Comparison of ENCODE assay signal across 8 cellular contexts in genomic region chr22:31489632-31490495, GRCh38. TPM values are rescaled to one million over a fixed set of nuclear protein-coding genes. Genes with fewer than 3 reads are reported as not detected.
DNase-seq lines count a peak whose midpoint lies in the region; ATAC-seq and TF ChIP-seq lines count a peak whose summit lies in the region.

EIF4ENIF1 (minus strand) TSS chr22:31489842; CDS start chr22:31488718, 1,124 bp downstream.

- CTCF ChIA-PET in AG04450 (lab: Charles Lee): no interaction called here
- CTCF ChIA-PET in activated CD8-positive, alpha-beta T cell treated with anti-CD3 and anti-CD28 coated beads for 36 hours (lab: Charles Lee): no interaction called here

- H3K36me3 ChIP-seq in duodenal mucosa (ENCODE audit: control insufficient read depth in 1 of 2, insufficient read depth in 2 of 2, low read length in 2 of 2): peaks cover 8 to 10% of the 10 kb centered on the region in 2 donors
- peaks cover 34% of the 10 kb centered on the region for H3K36me3 ChIP-seq in lower lobe of right lung

- peak within 1 kb of the TSS; percentile 78 to 80 for H3K9ac ChIP-seq in duodenal mucosa (ENCODE audit: low read depth in 1 of 2, low read length in 2 of 2)

- no peaks in the 10 kb centered on the region for H3K27me3 Mint-ChIP-seq in activated CD8-positive, alpha-beta T cell treated with anti-CD3 and anti-CD28 coated beads for 36 hours

- intact Hi-C loops in activated CD8-positive, alpha-beta T cell treated with anti-CD3 and anti-CD28 coated beads for 36 hours (cut with micrococcal nuclease): no loop called here
- intact Hi-C loops in lower lobe of right lung (cut with DNase I): no loop called here

- TF ChIP-seq CTCF in AG04450 (IDR thresholded peaks at IDR 0.05; ENCODE audit: low read depth, low read length) (no peak), lower lobe of right lung (IDR thresholded peaks at IDR 0.05) (no peak)
- no peak for TF ChIP-seq CTCF in activated CD8-positive, alpha-beta T cell treated with anti-CD3 and anti-CD28 coated beads for 36 hours (IDR thresholded peaks at IDR 0.05)

- no peaks in the 10 kb centered on the region for H3K9me3 Mint-ChIP-seq in activated CD8-positive, alpha-beta T cell treated with anti-CD3 and anti-CD28 coated beads for 36 hours

- peaks cover 54% of the 10 kb centered on the region for H3K4me1 Mint-ChIP-seq in activated CD8-positive, alpha-beta T cell treated with anti-CD3 and anti-CD28 coated beads for 36 hours (ENCODE audit: low read depth)

- peak within 1 kb of the TSS; percentile 93 for H3K4me3 Mint-ChIP-seq in activated CD8-positive, alpha-beta T cell treated with anti-CD3 and anti-CD28 coated beads for 36 hours

- DNase-seq in AG04450 (ENCODE audit: low read depth, low spot score): peak; percentile 45
- DNase-seq in NCI-H774 (lab: John Stamatoyannopoulos, UW): peak; percentile 43
- peak; percentile 83 for DNase-seq in activated CD8-positive, alpha-beta T cell treated with anti-CD3 and anti-CD28 coated beads for 36 hours
- peak; percentile 92 for DNase-seq in lower lobe of right lung
- peak; percentile 75 to 80 for DNase-seq in stimulated activated CD4-positive, alpha-beta T cell treated with anti-CD3 and anti-CD28 coated beads, Interleukin-4, amount 100 ng/mL, for 48 hours (ENCODE audit: low read depth in 2 of 2)

- peak within 1 kb of the TSS; percentile 98 for H3K27ac Mint-ChIP-seq in activated CD8-positive, alpha-beta T cell treated with anti-CD3 and anti-CD28 coated beads for 36 hours

- peaks cover 41% of the 10 kb centered on the region for H3K36me3 Mint-ChIP-seq in activated CD8-positive, alpha-beta T cell treated with anti-CD3 and anti-CD28 coated beads for 36 hours (ENCODE audit: low read depth)

- peaks cover 21 to 25% of the 10 kb centered on the region in 2 donors for H3K4me1 ChIP-seq in duodenal mucosa (ENCODE audit: control insufficient read depth in 1 of 2, insufficient read depth in 2 of 2, low read length in 2 of 2)
- H3K4me1 ChIP-seq in lower lobe of right lung: peaks cover 29% of the 10 kb centered on the region

- POLR2A ChIA-PET in AG04450 (lab: Yijun Ruan, JAX): interaction anchor here (2.1 kb wide), 1 partner anchor 141 kb away, joined by 8 read pairs; no protein-coding TSS in a partner anchor
- POLR2A ChIA-PET in activated CD8-positive, alpha-beta T cell treated with anti-CD3 and anti-CD28 coated beads for 36 hours (lab: Charles Lee): interaction anchor here (0.7 to 3.1 kb wide), 11 partner anchors 12 to 198 kb away, joined by 3 to 14 read pairs (median 4); no protein-coding TSS in a partner anchor

- H3K4me3 ChIP-seq in AG04450 (ENCODE audit: low read depth, low read length): peak within 1 kb of the TSS; percentile 84
- H3K4me3 ChIP-seq in duodenal mucosa (ENCODE audit: low read depth in 1 of 2, low read length in 2 of 2): peak within 1 kb of the TSS; percentile 87 to 98
- peak within 1 kb of the TSS; percentile 82 for H3K4me3 ChIP-seq in lower lobe of right lung

- ATAC-seq in GM18907 (IDR thresholded peaks at IDR 0.05; ENCODE audit: unreplicated experiment): peak; percentile 37
- ATAC-seq in HG03342 (IDR thresholded peaks at IDR 0.05; ENCODE audit: unreplicated experiment): peak; percentile 36
- peak; percentile 78 for ATAC-seq in activated CD8-positive, alpha-beta T cell treated with anti-CD3 and anti-CD28 coated beads for 36 hours
- ATAC-seq in lower lobe of right lung: peak; percentile 97

- peak within 1 kb of the TSS; percentile 77 for H3K27ac ChIP-seq in AG04450 (ENCODE audit: low read depth, low read length)
- H3K27ac ChIP-seq in duodenal mucosa (ENCODE audit: low read depth, low read length): peak within 1 kb of the TSS; percentile 95
- peak within 1 kb of the TSS; percentile 98 for H3K27ac ChIP-seq in lower lobe of right lung

- H3K27me3 ChIP-seq in AG04450 (ENCODE audit: control insufficient read depth, insufficient read depth, low read length) (no peaks in the 10 kb centered on the region), duodenal mucosa (ENCODE audit: control insufficient read depth in 1 of 2, insufficient read depth in 2 of 2, low read length in 2 of 2) (no peaks in the 10 kb centered on the region), lower lobe of right lung (ENCODE audit: low read depth) (no peaks in the 10 kb centered on the region)

- no peaks in the 10 kb centered on the region; the same call in 1 of the 2 replicates for H3K9me3 ChIP-seq in AG04450 (ENCODE audit: control insufficient read depth, insufficient read depth, low read length)
- no peaks in the 10 kb centered on the region for H3K9me3 ChIP-seq in duodenal mucosa (ENCODE audit: control insufficient read depth in 1 of 2, low read length in 2 of 2)
- H3K9me3 ChIP-seq in lower lobe of right lung: no peaks in the 10 kb centered on the region

RNA-seq across cellular contexts. Expression of gene EIF4ENIF1, which starts in this region (rescaled TPM):
- 21.0 and 21.4 TPM in 2 replicates for polyA plus RNA-seq in AG04450 (2011; rRNA removed)
- polyA minus RNA-seq in AG04450 (2011; rRNA and poly(A)+ RNA removed): 30.7 and 35.4 TPM in 2 replicates
- total RNA-seq in activated CD8-positive, alpha-beta T cell treated with anti-CD3 and anti-CD28 coated beads for 36 hours: 10 to 100 TPM; 50.3 to 50.5 TPM
- total RNA-seq in lower lobe of right lung: 31.5 TPM

Comparison
In these comparisons a context has a peak if more than half of its experiments do, and no peak if none do; other contexts are left out.
1. Peak in every context shown above with its lines: DNase-seq, ATAC-seq, H3K4me3 ChIP-seq and H3K27ac ChIP-seq.
2. ATAC-seq: peak in every context shown above with its lines; median percentile 97 in lower lobe of right lung; 78 in activated CD8-positive, alpha-beta T cell treated with anti-CD3 and anti-CD28 coated beads for 36 hours; 37 in GM18907; 36 in HG03342.